Comparison of ENCODE assay signal across 8 cellular contexts in the genomic region with DNA sequence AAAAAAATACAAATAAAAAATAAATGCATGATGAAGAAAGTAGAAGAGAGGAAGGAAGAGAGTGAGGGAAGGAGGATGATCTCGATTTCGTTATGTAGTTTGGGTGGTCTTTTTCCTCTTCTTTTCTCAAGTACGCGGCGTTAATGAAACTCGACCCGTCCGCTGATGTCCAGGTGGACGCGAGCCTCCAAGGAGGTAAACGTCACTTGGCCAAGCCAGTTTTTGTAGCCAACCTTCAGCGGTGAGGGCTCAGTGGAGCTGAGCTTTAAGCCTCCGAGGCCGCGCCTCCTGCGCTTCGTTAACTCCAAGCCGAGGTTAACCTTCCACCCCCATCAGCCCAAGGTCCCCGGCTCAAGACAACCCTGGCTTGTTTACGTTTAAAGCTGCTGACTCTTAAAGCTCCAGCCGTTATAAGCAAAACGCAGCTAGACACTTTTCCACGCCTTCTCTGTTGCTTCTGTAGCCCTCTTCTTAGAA. TPM values are rescaled to one million over a fixed set of nuclear protein-coding genes. Genes with fewer than 3 reads are reported as not detected.
A peak's percentile ranks its signal among the peaks of the same experiment; 100 is the strongest.
DNase-seq lines count a peak whose midpoint lies in the region; ATAC-seq and TF ChIP-seq lines count a peak whose summit lies in the region.

No MANE protein-coding gene starts in this region.

- peak overlapping the region; percentile 20 for H2AFZ ChIP-seq in OCI-LY3 (ENCODE audit: low read depth, low read length)
- H2AFZ ChIP-seq in hepatocyte = peak overlapping the region; percentile 87

- H3K9me3 ChIP-seq in OCI-LY3 (ENCODE audit: insufficient read depth, low read length) (no peaks in the 10 kb centered on the region), hepatocyte (ENCODE audit: low read depth) (no peaks in the 10 kb centered on the region)

- H3K36me3 ChIP-seq in OCI-LY3 (replicated peaks; ENCODE audit: low read depth, low read length) = peaks cover 17% of the 10 kb centered on the region
- no peaks in the 10 kb centered on the region for H3K36me3 ChIP-seq in hepatocyte (replicated peaks; ENCODE audit: insufficient read depth, low read depth)

- H4K20me1 ChIP-seq in OCI-LY3 (ENCODE audit: insufficient read depth, low read length) (peaks cover 27% of the 10 kb centered on the region), hepatocyte (ENCODE audit: insufficient read depth, poor library complexity, severe bottlenecking) (peaks cover 8% of the 10 kb centered on the region)

- H3K27me3 ChIP-seq in OCI-LY3 (ENCODE audit: low read depth, low read length) = no peaks in the 10 kb centered on the region
- H3K27me3 ChIP-seq in hepatocyte = no peaks in the 10 kb centered on the region

- H3K4me3 Mint-ChIP-seq in activated naive CD8-positive, alpha-beta T cell treated with anti-CD3 and anti-CD28 coated beads, Interleukin-2, amount 50 U/mL, for 24 hours = peak overlapping the region; percentile 99

- peak; percentile 50 for DNase-seq in activated naive CD8-positive, alpha-beta T cell treated with anti-CD3 and anti-CD28 coated beads, Interleukin-2, amount 50 U/mL, for 24 hours
- peak; percentile 68 for DNase-seq in hepatocyte (ENCODE audit: low spot score)
- DNase-seq in sciatic nerve (ENCODE audit: low spot score) = peak; percentile 64
- DNase-seq in NCI-H446 treated with DMSO at 0.1 percent for 48 hours (lab: John Stamatoyannopoulos, UW) = no peak

- H3K4me2 ChIP-seq in OCI-LY3 (ENCODE audit: low read length) (peak overlapping the region; percentile 96), hepatocyte (peak overlapping the region; percentile 91)

- H3K79me2 ChIP-seq in OCI-LY3 (ENCODE audit: low read length) (peaks cover 40% of the 10 kb centered on the region), hepatocyte (peaks cover 31% of the 10 kb centered on the region)

- TF ChIP-seq CTCF in C4-2B (conservative IDR thresholded peaks at IDR 0.05) (no peak), OCI-LY3 (IDR thresholded peaks at IDR 0.05; ENCODE audit: low read depth, low read length) (no peak), hepatocyte (IDR thresholded peaks at IDR 0.05; ENCODE audit: poor library complexity) (no peak)

- peaks cover 37% of the 10 kb centered on the region for H3K4me1 Mint-ChIP-seq in activated naive CD8-positive, alpha-beta T cell treated with anti-CD3 and anti-CD28 coated beads, Interleukin-2, amount 50 U/mL, for 24 hours

- no peaks in the 10 kb centered on the region for H3K27me3 Mint-ChIP-seq in activated naive CD8-positive, alpha-beta T cell treated with anti-CD3 and anti-CD28 coated beads, Interleukin-2, amount 50 U/mL, for 24 hours

- 3% methylated on average over 23 of the region's 23 CpGs for WGBS in hepatocyte (ENCODE audit: low lambda C conversion rate, missing lambda C conversion rate)

- TF ChIP-seq POLR2A in GM18505 (IDR thresholded peaks at IDR 0.05; ENCODE audit: borderline replicate concordance, extremely low read depth, insufficient read depth, insufficient read length) = no peak

- H3K4me3 ChIP-seq in OCI-LY3 (ENCODE audit: low read length) (peak overlapping the region; percentile 81), hepatocyte (peak overlapping the region; percentile 44)

- peak overlapping the region; percentile 79 for H3K27ac Mint-ChIP-seq in activated naive CD8-positive, alpha-beta T cell treated with anti-CD3 and anti-CD28 coated beads, Interleukin-2, amount 50 U/mL, for 24 hours

- H3K36me3 Mint-ChIP-seq in activated naive CD8-positive, alpha-beta T cell treated with anti-CD3 and anti-CD28 coated beads, Interleukin-2, amount 50 U/mL, for 24 hours (ENCODE audit: low read depth) = peaks cover 15% of the 10 kb centered on the region

- peak overlapping the region; percentile 72 for H3K9ac ChIP-seq in OCI-LY3 (ENCODE audit: low read length)

- H3K4me1 ChIP-seq in OCI-LY3 (ENCODE audit: low read length) (peaks cover 30% of the 10 kb centered on the region), hepatocyte (ENCODE audit: insufficient read depth) (peaks cover 6% of the 10 kb centered on the region)

- ATAC-seq in GM21528 (IDR thresholded peaks at IDR 0.05; ENCODE audit: low FRiP score, unreplicated experiment) (peak; percentile 28), sciatic nerve (peak; percentile 48), GM18505 (IDR thresholded peaks at IDR 0.05; ENCODE audit: unreplicated experiment) (no peak)
- peak; percentile 19 for ATAC-seq in activated naive CD8-positive, alpha-beta T cell treated with anti-CD3 and anti-CD28 coated beads, Interleukin-2, amount 50 U/mL, for 24 hours

- H3K9me3 Mint-ChIP-seq in activated naive CD8-positive, alpha-beta T cell treated with anti-CD3 and anti-CD28 coated beads, Interleukin-2, amount 50 U/mL, for 24 hours = no peaks in the 10 kb centered on the region

- intact Hi-C loops in sciatic nerve (cut with DNase I) = no loop called here

- H3K27ac ChIP-seq in C4-2B (peak overlapping the region; percentile 71; the same call in 1 of the 2 replicates), OCI-LY3 (ENCODE audit: low read length) (peak overlapping the region; percentile 19; the same call in 1 of the 2 replicates), hepatocyte (peak overlapping the region; percentile 78)

- no peaks in the 10 kb centered on the region for H3K9me2 ChIP-seq in hepatocyte (replicated peaks; ENCODE audit: insufficient read depth)

RNA-seq across cellular contexts. Expression of gene ITPR2, which starts 0.7 kb away (rescaled TPM):
- total RNA-seq in hepatocyte (39.6 and 51.4 TPM in 2 replicates), sciatic nerve (71.7 TPM)
- 22.0 and 36.7 TPM in 2 replicates for polyA plus RNA-seq in hepatocyte

Comparison
In these comparisons a context has a peak if more than half of its experiments do, and no peak if none do; other contexts are left out.
1. H3K27ac ChIP-seq: peak in every context shown above with its lines; median percentile 78 in hepatocyte; 71 in C4-2B; 19 in OCI-LY3.